Comparison of ENCODE assay signal across 9 cellular contexts in the genomic region with DNA sequence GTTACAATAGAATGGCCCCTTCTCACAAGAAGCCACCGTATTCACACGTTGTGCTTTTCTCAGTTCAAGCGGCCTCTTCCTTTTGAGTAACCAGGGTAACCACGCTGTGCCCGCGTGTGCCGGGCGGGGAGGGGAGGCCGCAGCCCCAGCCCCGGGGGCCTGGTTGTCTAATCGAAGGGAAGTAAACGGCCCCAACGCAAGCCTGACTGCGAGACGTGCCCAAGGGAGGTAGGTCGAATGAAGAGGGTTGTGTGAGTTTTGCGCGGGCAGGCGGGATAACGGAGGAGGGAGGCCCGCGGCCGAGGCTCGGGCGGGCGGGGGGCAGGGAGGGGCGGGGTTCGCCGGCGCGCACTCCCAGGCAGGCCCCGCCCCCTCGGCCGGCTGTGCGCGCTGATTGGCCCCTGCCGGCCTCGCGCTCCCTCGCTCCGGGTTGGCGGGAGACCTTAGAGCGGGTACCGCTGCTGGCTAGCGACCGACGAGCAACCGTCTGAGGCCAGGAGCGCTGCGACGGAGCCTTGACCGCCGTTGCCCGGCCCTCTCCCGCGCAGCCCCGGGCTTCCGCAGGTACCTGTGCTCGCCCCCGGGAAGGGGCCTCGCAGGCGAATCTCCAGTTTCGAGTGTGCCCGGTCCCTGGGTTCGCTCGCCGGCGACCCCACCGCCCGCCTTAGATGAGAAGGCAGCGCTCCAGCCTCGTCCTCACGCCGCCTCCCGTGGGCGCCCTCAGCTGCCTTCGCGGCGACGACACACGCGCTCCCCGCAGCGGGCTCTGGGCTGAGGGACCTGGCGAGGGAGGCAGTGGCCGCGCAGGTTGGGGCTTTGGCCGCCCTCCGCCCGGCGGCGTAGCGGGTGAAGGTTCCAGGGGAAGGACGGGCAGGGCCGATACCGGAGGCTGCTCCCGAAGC. TPM values are rescaled to one million over a fixed set of nuclear protein-coding genes. Genes with fewer than 3 reads are reported as not detected.
A peak's percentile ranks its signal among the peaks of the same experiment; 100 is the strongest.
DNase-seq lines count a peak whose midpoint lies in the region; ATAC-seq, FAIRE-seq and TF ChIP-seq lines count a peak whose summit lies in the region.
"Had no signal": no experiment of that assay in that cellular context is flagged by ENCODE, and none has a peak within 500 bp of the region (broad histone marks: within the 10 kb centered on the region; RNA-seq: fewer than 3 reads in every experiment).

A gene (plus strand): TSS at position 451 of the 902 bp plus-strand sequence. CDS start 5,181 bp downstream, outside the sequence.

- H3K27ac ChIP-seq in KOPT-K1 (ENCODE audit: low read depth, low read length, poor library complexity, severe bottlenecking): peak within 1 kb of the TSS; percentile 47

- H3K27me3 ChIP-seq in bronchial epithelial cell (ENCODE audit: control insufficient read depth, insufficient read depth, low read length): no peaks in the 10 kb centered on the region

- H3K36me3 ChIP-seq in KOPT-K1 (ENCODE audit: insufficient read depth, low read length) (peaks cover 11% of the 10 kb centered on the region), bronchial epithelial cell (ENCODE audit: control insufficient read depth, insufficient read depth, low read length) (no peaks in the 10 kb centered on the region)

- CTCF ChIA-PET in WTC11 (lab: Charles Lee): interaction anchor here (0.6 to 1.4 kb wide), 3 partner anchors 59 to 244 kb away, joined by 4 to 11 read pairs (median 10); a partner anchor contains a TSS

- peak within 1 kb of the TSS; percentile 45 for H3K4me3 ChIP-seq in bronchial epithelial cell (ENCODE audit: low read depth, low read length)
- H3K4me3 ChIP-seq: SK-N-MC had no signal

- DNase-seq in DMS 273 (lab: John Stamatoyannopoulos, UW; ENCODE audit: unreplicated experiment) (peak; percentile 93), WTC11 (ENCODE audit: low spot score) (peak; percentile 88), bronchial epithelial cell (ENCODE audit: low read depth) (peak; percentile 42), iPS-NIHi7 (ENCODE audit: extremely low spot score) (peak; percentile 95), H4 (ENCODE audit: low spot score) (no peak)
- DNase-seq in stimulated activated CD4-positive, alpha-beta T cell treated with anti-CD3 and anti-CD28 coated beads, Interleukin-12 subunit alpha, Interleukin-12 subunit beta, amount 100 ng/mL, for 24 hours (ENCODE audit: low read depth in 2 of 2): peak; percentile 60 to 77

- H3K27me3 Mint-ChIP-seq in WTC11 (ENCODE audit: low read depth): peaks cover 45% of the 10 kb centered on the region

- H3K9me3 Mint-ChIP-seq in WTC11: peaks cover 4% of the 10 kb centered on the region

- H3K36me3 Mint-ChIP-seq in WTC11: peaks cover 9% of the 10 kb centered on the region

- no peak within 1 kb of the TSS for H3K27ac Mint-ChIP-seq in WTC11

- no peaks in the 10 kb centered on the region for H3K9me3 ChIP-seq in KOPT-K1 (ENCODE audit: insufficient read depth, low read length, poor library complexity, severe bottlenecking)

- FAIRE-seq in bronchial epithelial cell (lab: Jason Lieb, UNC): no peak

- H3K4me1 Mint-ChIP-seq in WTC11: peaks cover 2% of the 10 kb centered on the region; the same call in 1 of the 2 replicates

- peak within 1 kb of the TSS; percentile 57 for H3K4me3 Mint-ChIP-seq in WTC11

- TF ChIP-seq CTCF in WTC11 (IDR thresholded peaks at IDR 0.05) (no peak), bronchial epithelial cell (IDR thresholded peaks at IDR 0.05; ENCODE audit: insufficient read depth, low read length, severe bottlenecking) (no peak)

- ATAC-seq in GM21526 (IDR thresholded peaks at IDR 0.05; ENCODE audit: low FRiP score, unreplicated experiment) (peak; percentile 77), WTC11 (peak; percentile 97)

- POLR2A ChIA-PET in WTC11 (lab: Charles Lee): interaction anchor here (0.8 kb wide), 1 partner anchor 59 kb away, joined by 3 read pairs; a partner anchor contains a TSS

TF ChIP-seq in WTC11, 78 proteins besides CTCF, POLR2A, EP300 and RAD21 (continues in another document):
- 0 out of 2 replicates have a peak, but pooled peaks have one; percentile 52 for TF ChIP-seq ZNF416 (CRISPR knock-in tag; IDR thresholded peaks at IDR 0.05)
- TF ChIP-seq, protein P1, sequence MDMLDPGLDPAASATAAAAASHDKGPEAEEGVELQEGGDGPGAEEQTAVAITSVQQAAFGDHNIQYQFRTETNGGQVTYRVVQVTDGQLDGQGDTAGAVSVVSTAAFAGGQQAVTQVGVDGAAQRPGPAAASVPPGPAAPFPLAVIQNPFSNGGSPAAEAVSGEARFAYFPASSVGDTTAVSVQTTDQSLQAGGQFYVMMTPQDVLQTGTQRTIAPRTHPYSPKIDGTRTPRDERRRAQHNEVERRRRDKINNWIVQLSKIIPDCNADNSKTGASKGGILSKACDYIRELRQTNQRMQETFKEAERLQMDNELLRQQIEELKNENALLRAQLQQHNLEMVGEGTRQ (CRISPR knock-in tag; IDR thresholded peaks at IDR 0.05): peak; percentile 7; the same call in 1 of the 2 replicates
- no peak for TF ChIP-seq ZNF671 (CRISPR knock-in tag; IDR thresholded peaks at IDR 0.05)
- TF ChIP-seq PRRX2 (CRISPR knock-in tag; IDR thresholded peaks at IDR 0.05): 0 out of 2 replicates have a peak, but pooled peaks have one; percentile 20
- peak; percentile 92 for TF ChIP-seq JUN (CRISPR knock-in tag; IDR thresholded peaks at IDR 0.05)
- TF ChIP-seq, protein P2, sequence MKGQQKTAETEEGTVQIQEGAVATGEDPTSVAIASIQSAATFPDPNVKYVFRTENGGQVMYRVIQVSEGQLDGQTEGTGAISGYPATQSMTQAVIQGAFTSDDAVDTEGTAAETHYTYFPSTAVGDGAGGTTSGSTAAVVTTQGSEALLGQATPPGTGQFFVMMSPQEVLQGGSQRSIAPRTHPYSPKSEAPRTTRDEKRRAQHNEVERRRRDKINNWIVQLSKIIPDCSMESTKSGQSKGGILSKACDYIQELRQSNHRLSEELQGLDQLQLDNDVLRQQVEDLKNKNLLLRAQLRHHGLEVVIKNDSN (CRISPR knock-in tag; IDR thresholded peaks at IDR 0.05): peak; percentile 72; the same call in 1 of the 2 replicates
- TF ChIP-seq GRHL2 (CRISPR knock-in tag; IDR thresholded peaks at IDR 0.05; ENCODE audit: insufficient replicate concordance, severe bottlenecking): no peak
- peak; percentile 97 for TF ChIP-seq RELA (CRISPR knock-in tag; IDR thresholded peaks at IDR 0.05; ENCODE audit: borderline replicate concordance)
- TF ChIP-seq, protein P3, sequence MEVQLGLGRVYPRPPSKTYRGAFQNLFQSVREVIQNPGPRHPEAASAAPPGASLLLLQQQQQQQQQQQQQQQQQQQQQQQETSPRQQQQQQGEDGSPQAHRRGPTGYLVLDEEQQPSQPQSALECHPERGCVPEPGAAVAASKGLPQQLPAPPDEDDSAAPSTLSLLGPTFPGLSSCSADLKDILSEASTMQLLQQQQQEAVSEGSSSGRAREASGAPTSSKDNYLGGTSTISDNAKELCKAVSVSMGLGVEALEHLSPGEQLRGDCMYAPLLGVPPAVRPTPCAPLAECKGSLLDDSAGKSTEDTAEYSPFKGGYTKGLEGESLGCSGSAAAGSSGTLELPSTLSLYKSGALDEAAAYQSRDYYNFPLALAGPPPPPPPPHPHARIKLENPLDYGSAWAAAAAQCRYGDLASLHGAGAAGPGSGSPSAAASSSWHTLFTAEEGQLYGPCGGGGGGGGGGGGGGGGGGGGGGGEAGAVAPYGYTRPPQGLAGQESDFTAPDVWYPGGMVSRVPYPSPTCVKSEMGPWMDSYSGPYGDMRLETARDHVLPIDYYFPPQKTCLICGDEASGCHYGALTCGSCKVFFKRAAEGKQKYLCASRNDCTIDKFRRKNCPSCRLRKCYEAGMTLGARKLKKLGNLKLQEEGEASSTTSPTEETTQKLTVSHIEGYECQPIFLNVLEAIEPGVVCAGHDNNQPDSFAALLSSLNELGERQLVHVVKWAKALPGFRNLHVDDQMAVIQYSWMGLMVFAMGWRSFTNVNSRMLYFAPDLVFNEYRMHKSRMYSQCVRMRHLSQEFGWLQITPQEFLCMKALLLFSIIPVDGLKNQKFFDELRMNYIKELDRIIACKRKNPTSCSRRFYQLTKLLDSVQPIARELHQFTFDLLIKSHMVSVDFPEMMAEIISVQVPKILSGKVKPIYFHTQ (CRISPR knock-in tag; IDR thresholded peaks at IDR 0.05): no peak
- TF ChIP-seq, protein P4, sequence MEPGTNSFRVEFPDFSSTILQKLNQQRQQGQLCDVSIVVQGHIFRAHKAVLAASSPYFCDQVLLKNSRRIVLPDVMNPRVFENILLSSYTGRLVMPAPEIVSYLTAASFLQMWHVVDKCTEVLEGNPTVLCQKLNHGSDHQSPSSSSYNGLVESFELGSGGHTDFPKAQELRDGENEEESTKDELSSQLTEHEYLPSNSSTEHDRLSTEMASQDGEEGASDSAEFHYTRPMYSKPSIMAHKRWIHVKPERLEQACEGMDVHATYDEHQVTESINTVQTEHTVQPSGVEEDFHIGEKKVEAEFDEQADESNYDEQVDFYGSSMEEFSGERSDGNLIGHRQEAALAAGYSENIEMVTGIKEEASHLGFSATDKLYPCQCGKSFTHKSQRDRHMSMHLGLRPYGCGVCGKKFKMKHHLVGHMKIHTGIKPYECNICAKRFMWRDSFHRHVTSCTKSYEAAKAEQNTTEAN (CRISPR knock-in tag; IDR thresholded peaks at IDR 0.05): peak; percentile 92

RNA-seq across cellular contexts. Expression of the gene that starts here (rescaled TPM):
- total RNA-seq in WTC11 (2021): 0.30 to 0.61 TPM (median 0.46 TPM) in 3 replicates
- total RNA-seq in bronchial epithelial cell: 0.79 and 1.4 TPM in 2 replicates
- not detected in 2 replicates for total RNA-seq in H4 (2014; rRNA removed; shearing (Covaris generic))

Comparison
In these comparisons a context has a peak if more than half of its experiments do, and no peak if none do; other contexts are left out.
1. Peak in DNase-seq and ATAC-seq in WTC11; RNA of the gene not detected or under 1 TPM.